In the genomic region with DNA sequence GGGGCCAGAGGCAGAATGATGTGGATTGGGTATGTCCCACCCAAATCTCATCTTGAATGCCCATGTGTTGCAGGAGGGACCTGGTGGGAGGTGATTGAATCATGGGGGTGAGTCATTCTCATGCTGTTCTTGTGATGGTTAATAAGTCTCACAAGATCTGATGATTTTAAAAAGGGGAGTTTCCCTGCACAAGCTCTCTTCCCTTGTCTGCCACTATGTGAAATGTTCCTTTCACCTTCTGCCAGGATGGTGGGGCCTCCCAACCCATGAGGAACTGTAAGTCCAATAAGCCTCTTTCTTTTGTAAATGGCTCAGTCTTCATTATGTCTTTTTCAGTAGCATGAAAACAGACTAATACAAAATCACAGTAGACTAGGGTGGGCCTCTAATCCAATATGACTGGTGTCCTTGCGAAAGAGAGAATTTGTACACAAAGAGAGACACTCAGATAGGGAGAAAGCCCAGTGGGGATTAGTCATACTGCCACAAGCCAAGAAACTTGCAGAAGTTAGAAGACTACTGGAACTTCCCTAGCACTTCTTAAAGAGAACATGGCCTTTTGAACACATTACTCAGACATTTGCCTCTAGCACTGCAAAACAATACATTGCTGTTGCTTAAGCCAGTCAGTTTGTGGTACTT, we compare ENCODE assay signal across 9 cellular contexts.
DNase-seq lines count a peak whose midpoint lies in the region; ATAC-seq, FAIRE-seq and TF ChIP-seq lines count a peak whose summit lies in the region.
"Had no signal": no experiment of that assay in that cellular context is flagged by ENCODE, and none has a peak within 500 bp of the region (broad histone marks: within the 10 kb centered on the region; RNA-seq: fewer than 3 reads in every experiment).

No MANE protein-coding gene starts in this region.

- H3K9me3 ChIP-seq in GM12878 (replicated peaks; ENCODE audit: control insufficient read depth, insufficient read depth, low read length): no peaks in the 10 kb centered on the region; the same call in 2 of the 3 replicates
- no peaks in the 10 kb centered on the region for H3K9me3 ChIP-seq in sigmoid colon
- peaks cover 0 to 2% of the 10 kb centered on the region in 2 donors for H3K9me3 ChIP-seq in neuronal stem cell (replicated peaks in 1 of 2; ENCODE audit: control insufficient read depth in 2 of 2, insufficient read depth in 1 of 2, low read depth in 1 of 2, low read length in 2 of 2)

- ATAC-seq in GM19467 (IDR thresholded peaks at IDR 0.05; ENCODE audit: unreplicated experiment) (peak; percentile 70), HG03460 (IDR thresholded peaks at IDR 0.05; ENCODE audit: unreplicated experiment) (peak; percentile 86), GM12878 (peak; percentile 87)
- ATAC-seq in stimulated activated effector memory CD8-positive, alpha-beta T cell treated with anti-CD3 and anti-CD28 coated beads, Interleukin-12 subunit alpha, Interleukin-12 subunit beta, amount 100 ng/mL, for 72 hours: peak; percentile 95

- POLR2A ChIA-PET in GM12878 (lab: Charles Lee): interaction anchor here (0.9 kb wide), 1 partner anchor 11 kb away, joined by 3 read pairs; no protein-coding TSS in a partner anchor
- POLR2A ChIA-PET in activated CD4-positive, alpha-beta T cell treated with anti-CD3 and anti-CD28 coated beads, Interleukin-2, amount 10 ng/mL, durations not matched to agents 7 days and 5 days (lab: Charles Lee): no interaction called here

- peaks cover 2% of the 10 kb centered on the region for H3K79me1 ChIP-seq in neuronal stem cell (ENCODE audit: low read depth, low read length)

- H3K9ac ChIP-seq in GM12878 (ENCODE audit: control insufficient read depth, insufficient read depth, low read length) (no peak overlapping the region), neuronal stem cell (ENCODE audit: low read depth, low read length, poor library complexity) (no peak overlapping the region)

- no peaks in the 10 kb centered on the region for H3K36me3 ChIP-seq in GM12878 (ENCODE audit: control insufficient read depth in 2 of 2, insufficient read depth in 2 of 2, low read length in 1 of 2)
- no peaks in the 10 kb centered on the region for H3K36me3 ChIP-seq in sigmoid colon
- H3K36me3 ChIP-seq in neuronal stem cell (replicated peaks in 1 of 2; ENCODE audit: control insufficient read depth in 2 of 2, insufficient read depth in 2 of 2, low read length in 2 of 2): no peaks in the 10 kb centered on the region

- no peak overlapping the region for H2AFZ ChIP-seq in GM12878 (ENCODE audit: control insufficient read depth, low read depth, low read length)
- no peak overlapping the region for H2AFZ ChIP-seq in neuronal stem cell (ENCODE audit: low read length)

- H3K36me3 Mint-ChIP-seq in stimulated activated effector memory CD8-positive, alpha-beta T cell treated with anti-CD3 and anti-CD28 coated beads, Interleukin-12 subunit alpha, Interleukin-12 subunit beta, amount 100 ng/mL, for 72 hours: no peaks in the 10 kb centered on the region
- no peaks in the 10 kb centered on the region for H3K36me3 Mint-ChIP-seq in activated CD4-positive, alpha-beta T cell treated with anti-CD3 and anti-CD28 coated beads, Interleukin-2, amount 10 ng/mL, durations not matched to agents 7 days and 5 days (ENCODE audit: low read depth)

- RAD21 ChIA-PET in GM12878 (lab: Charles Lee; ENCODE audit: unreplicated experiment): interaction anchor here (1.6 to 3.1 kb wide), 2 partner anchors 18 to 49 kb away, joined by 6 to 18 read pairs; no protein-coding TSS in a partner anchor

- peaks cover 15% of the 10 kb centered on the region for H3K27me3 Mint-ChIP-seq in activated CD4-positive, alpha-beta T cell treated with anti-CD3 and anti-CD28 coated beads, Interleukin-2, amount 10 ng/mL, durations not matched to agents 7 days and 5 days

- H3K18ac ChIP-seq in neuronal stem cell (ENCODE audit: low read length): no peak overlapping the region

- H3K27ac Mint-ChIP-seq in stimulated activated effector memory CD8-positive, alpha-beta T cell treated with anti-CD3 and anti-CD28 coated beads, Interleukin-12 subunit alpha, Interleukin-12 subunit beta, amount 100 ng/mL, for 72 hours: peak overlapping the region; percentile 66
- no peak overlapping the region for H3K27ac Mint-ChIP-seq in activated CD4-positive, alpha-beta T cell treated with anti-CD3 and anti-CD28 coated beads, Interleukin-2, amount 10 ng/mL, durations not matched to agents 7 days and 5 days

- no peak overlapping the region for H2BK15ac ChIP-seq in neuronal stem cell (ENCODE audit: low read length)

- no peak for FAIRE-seq in GM12878 (lab: Jason Lieb, UNC)
- FAIRE-seq: endometrium had no signal

- H3K79me2 ChIP-seq in GM12878 (ENCODE audit: control insufficient read depth, insufficient read depth, low read length): no peaks in the 10 kb centered on the region

- no peak overlapping the region for H3K4ac ChIP-seq in neuronal stem cell (ENCODE audit: low read length)

- H2BK12ac ChIP-seq in neuronal stem cell (ENCODE audit: low read length): no peak overlapping the region

- TF ChIP-seq RAD21 in GM12878 (IDR thresholded peaks at IDR 0.05; ENCODE audit: insufficient read depth, low read depth, low read length): no peak

- no peaks in the 10 kb centered on the region for H3K27me3 ChIP-seq in GM12878 (replicated peaks in 1 of 2; ENCODE audit: control insufficient read depth in 2 of 2, insufficient read depth in 2 of 2, low read length in 1 of 2)
- no peaks in the 10 kb centered on the region for H3K27me3 ChIP-seq in sigmoid colon
- H3K27me3 ChIP-seq in neuronal stem cell (ENCODE audit: control insufficient read depth in 3 of 3, insufficient read depth in 3 of 3, low read depth in 1 of 3, low read length in 3 of 3): no peaks in the 10 kb centered on the region

- no peak overlapping the region for H3K4me2 ChIP-seq in GM12878 (ENCODE audit: control insufficient read depth, insufficient read depth)
- no peak overlapping the region for H3K4me2 ChIP-seq in neuronal stem cell (ENCODE audit: insufficient read depth, low read length, poor library complexity, severe bottlenecking)

- no peak overlapping the region for H3K4me3 ChIP-seq in GM12878
- no peak overlapping the region for H3K4me3 ChIP-seq in sigmoid colon
- no peak overlapping the region for H3K4me3 ChIP-seq in neuronal stem cell (ENCODE audit: low read length in 2 of 2)

- no peak overlapping the region for H4K8ac ChIP-seq in neuronal stem cell (ENCODE audit: low read depth, low read length)

- no peak overlapping the region for H2BK5ac ChIP-seq in neuronal stem cell (ENCODE audit: low read length)

- TF ChIP-seq POLR2A in GM12878 (IDR thresholded peaks at IDR 0.05; ENCODE audit: low read depth, low read length) (no peak), sigmoid colon (IDR thresholded peaks at IDR 0.05) (no peak)

- 0% methylated on average over 1 of the region's 1 CpG for WGBS in GM12878 (ENCODE audit: insufficient coverage, insufficient replicate concordance, low lambda C conversion rate, missing lambda C conversion rate)
- 81 to 84% methylated on average over 1 of the region's 1 CpG for WGBS in sigmoid colon, 2 donors
- WGBS in neuronal stem cell (ENCODE audit: extremely low coverage in 2 of 2, insufficient read length in 2 of 2, insufficient replicate concordance in 1 of 2), 2 donors: no CpG with 5 or more reads among the region's 1 CpG

- intact Hi-C loops in GM12878 (cut with micrococcal nuclease; ENCODE audit: unreplicated experiment) (no loop called here), sigmoid colon (cut with DNase I) (no loop called here)

- no peak overlapping the region for H3K4me3 Mint-ChIP-seq in stimulated activated effector memory CD8-positive, alpha-beta T cell treated with anti-CD3 and anti-CD28 coated beads, Interleukin-12 subunit alpha, Interleukin-12 subunit beta, amount 100 ng/mL, for 72 hours
- H3K4me3 Mint-ChIP-seq in activated CD4-positive, alpha-beta T cell treated with anti-CD3 and anti-CD28 coated beads, Interleukin-2, amount 10 ng/mL, durations not matched to agents 7 days and 5 days: no peak overlapping the region

- BruUV-seq in GM12878 (replicated peaks; lab: Mats Ljungman, UMichigan): no TSS peak

- H2BK120ac ChIP-seq in neuronal stem cell (ENCODE audit: low read depth, low read length): no peak overlapping the region

- in situ Hi-C loops in GM12878 (cut with MboI): loop anchor here (10.0 to 25.0 kb wide), 2 partner anchors 345 to 1167 kb away; no protein-coding TSS in a partner anchor

- no peaks in the 10 kb centered on the region for H3K9me3 Mint-ChIP-seq in stimulated activated effector memory CD8-positive, alpha-beta T cell treated with anti-CD3 and anti-CD28 coated beads, Interleukin-12 subunit alpha, Interleukin-12 subunit beta, amount 100 ng/mL, for 72 hours
- H3K9me3 Mint-ChIP-seq in activated CD4-positive, alpha-beta T cell treated with anti-CD3 and anti-CD28 coated beads, Interleukin-2, amount 10 ng/mL, durations not matched to agents 7 days and 5 days: no peaks in the 10 kb centered on the region

- CTCF ChIA-PET in GM12878 (lab: Yijun Ruan, JAX): no interaction called here
- CTCF ChIA-PET in activated CD4-positive, alpha-beta T cell treated with anti-CD3 and anti-CD28 coated beads, Interleukin-2, amount 10 ng/mL, durations not matched to agents 7 days and 5 days (lab: Charles Lee): no interaction called here

- H3K4me1 ChIP-seq in GM12878 (ENCODE audit: control insufficient read depth, insufficient read depth, low read length): no peaks in the 10 kb centered on the region
- H3K4me1 ChIP-seq in sigmoid colon: no peaks in the 10 kb centered on the region
- H3K4me1 ChIP-seq in neuronal stem cell (ENCODE audit: control insufficient read depth in 2 of 2, insufficient read depth in 1 of 2, low read depth in 1 of 2, low read length in 2 of 2): peaks cover 0 to 6% of the 10 kb centered on the region in 2 donors

- H4K20me1 ChIP-seq in GM12878 (ENCODE audit: control insufficient read depth, insufficient read depth): no peaks in the 10 kb centered on the region

- no peak overlapping the region for H4K91ac ChIP-seq in neuronal stem cell (ENCODE audit: low read depth, low read length, poor library complexity)

- H2AK5ac ChIP-seq in neuronal stem cell (ENCODE audit: low read depth, low read length): no peak overlapping the region

- SMC1A ChIA-PET in GM12878 (lab: Charles Lee; ENCODE audit: uncharacterized antibody, unreplicated experiment): interaction anchor here (0.9 to 3.1 kb wide), 4 partner anchors 8 to 45 kb away, joined by 3 to 19 read pairs (median 5); no protein-coding TSS in a partner anchor

- TF ChIP-seq EP300 in GM12878 (IDR thresholded peaks at IDR 0.05; ENCODE audit: borderline replicate concordance in 1 of 2, control insufficient read depth in 1 of 2, low read depth in 2 of 2, low read length in 2 of 2) (no peak), sigmoid colon (IDR thresholded peaks at IDR 0.05) (no peak)

- H3K27ac ChIP-seq in GM12878 (ENCODE audit: control insufficient read depth, insufficient read depth) (no peak overlapping the region), sigmoid colon (no peak overlapping the region), neuronal stem cell (replicated peaks; ENCODE audit: low read length) (no peak overlapping the region)

- peak; percentile 17 for DNase-seq in EL
- peak; percentile 40 for DNase-seq in GM12878 (ENCODE audit: low read depth, low spot score)
- DNase-seq in stimulated activated effector memory CD8-positive, alpha-beta T cell treated with anti-CD3 and anti-CD28 coated beads, Interleukin-12 subunit alpha, Interleukin-12 subunit beta, amount 100 ng/mL, for 72 hours (ENCODE audit: low spot score in 2 of 2): peak in 1 of 2 donors; percentile 54
- no peak for DNase-seq in sigmoid colon
- DNase-seq in neuronal stem cell (ENCODE audit: low spot score): no peak
- DNase-seq in activated CD4-positive, alpha-beta T cell treated with anti-CD3 and anti-CD28 coated beads, Interleukin-2, amount 10 ng/mL, durations not matched to agents 7 days and 5 days: no peak

- no peak for TF ChIP-seq CTCF in GM12878 (IDR thresholded peaks at IDR 0.05 in 2 of 3, conservative IDR thresholded peaks at IDR 0.05 in 1 of 3; ENCODE audit: control insufficient read depth in 2 of 3, extremely low read depth in 1 of 3, insufficient read depth in 1 of 3, low read depth in 3 of 3, low read length in 3 of 3)
- TF ChIP-seq CTCF in sigmoid colon (IDR thresholded peaks at IDR 0.05): no peak

- H3K14ac ChIP-seq in neuronal stem cell (ENCODE audit: low read length): no peak overlapping the region

- H3K23ac ChIP-seq in neuronal stem cell (ENCODE audit: low read depth, low read length, poor library complexity): no peak overlapping the region

- peaks cover 10% of the 10 kb centered on the region for H3K4me1 Mint-ChIP-seq in stimulated activated effector memory CD8-positive, alpha-beta T cell treated with anti-CD3 and anti-CD28 coated beads, Interleukin-12 subunit alpha, Interleukin-12 subunit beta, amount 100 ng/mL, for 72 hours
- no peaks in the 10 kb centered on the region for H3K4me1 Mint-ChIP-seq in activated CD4-positive, alpha-beta T cell treated with anti-CD3 and anti-CD28 coated beads, Interleukin-2, amount 10 ng/mL, durations not matched to agents 7 days and 5 days

Comparison
In these comparisons a context has a peak if more than half of its experiments do, and no peak if none do; other contexts are left out.
1. DNase-seq: peak in EL (single experiment) and GM12878 (single experiment); none in sigmoid colon (single experiment), neuronal stem cell (single experiment) and activated CD4-positive, alpha-beta T cell treated with anti-CD3 and anti-CD28 coated beads, Interleukin-2, amount 10 ng/mL, durations not matched to agents 7 days and 5 days (single experiment).
2. Peak in every context shown above with its lines, with median percentiles within 50 percentile points of each other: ATAC-seq.